Comparison of ENCODE assay signal across 17 cellular contexts in the genomic region with DNA sequence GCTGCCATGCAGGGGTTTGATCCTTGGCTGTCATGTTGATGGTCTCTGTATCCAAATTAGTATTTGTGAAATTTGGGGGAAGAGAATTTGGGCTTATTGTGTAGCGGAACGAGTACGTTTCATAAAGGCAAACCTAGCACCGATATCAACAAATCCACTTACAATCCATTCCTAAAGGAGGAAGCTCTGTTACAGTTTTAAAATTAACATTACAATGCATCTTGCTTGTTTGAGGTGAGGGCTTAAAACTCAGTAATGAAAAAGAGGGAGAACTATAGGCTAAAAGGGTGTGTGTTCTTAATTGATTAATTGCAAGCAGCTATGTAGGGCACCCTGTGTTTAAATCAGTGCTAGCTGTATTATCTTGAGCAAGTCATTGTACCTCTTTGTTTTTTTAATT. TPM values are rescaled to one million over a fixed set of nuclear protein-coding genes. Genes with fewer than 3 reads are reported as not detected.
DNase-seq lines count a peak whose midpoint lies in the region; ATAC-seq, FAIRE-seq and TF ChIP-seq lines count a peak whose summit lies in the region.
"Had no signal": no experiment of that assay in that cellular context is flagged by ENCODE, and none has a peak within 500 bp of the region (broad histone marks: within the 10 kb centered on the region; RNA-seq: fewer than 3 reads in every experiment).

No MANE protein-coding gene starts in this region.

- H3K9ac ChIP-seq in OCI-LY3 (ENCODE audit: low read length) (peak overlapping the region; percentile 34; the same call in 1 of the 2 replicates), endothelial cell of umbilical vein (replicated peaks; ENCODE audit: extremely low read depth, insufficient read depth, low read length) (no peak overlapping the region)

- intact Hi-C loops in activated CD4-positive, alpha-beta T cell treated with anti-CD3 and anti-CD28 coated beads for 36 hours (cut with DNase I, micrococcal nuclease) = loop anchor here (2.0 kb wide), 2 partner anchors 37 to 55 kb away; no protein-coding TSS in a partner anchor
- intact Hi-C loops in endothelial cell of umbilical vein (cut with micrococcal nuclease) = loop anchor here (1.0 kb wide), 1 partner anchor 122 kb away; no protein-coding TSS in a partner anchor
- intact Hi-C loops in stomach (cut with DNase I; ENCODE audit: low total_unique reads) = no loop called here
- intact Hi-C loops in posterior vena cava (cut with DNase I) = no loop called here

- H3K27me3 Mint-ChIP-seq in activated CD4-positive, alpha-beta T cell treated with anti-CD3 and anti-CD28 coated beads for 36 hours = no peaks in the 10 kb centered on the region
- H3K27me3 Mint-ChIP-seq: activated CD4-positive, alpha-beta T cell treated with anti-CD3 and anti-CD28 coated beads, Interleukin-2, amount 10 ng/mL, durations not matched to agents 7 days and 5 days had no signal

- peaks cover 27% of the 10 kb centered on the region for H4K20me1 ChIP-seq in OCI-LY3 (ENCODE audit: insufficient read depth, low read length)
- no peaks in the 10 kb centered on the region for H4K20me1 ChIP-seq in endothelial cell of umbilical vein (replicated peaks; ENCODE audit: control insufficient read depth, extremely low read depth, insufficient read depth, low read length)

- dilution Hi-C loops in endothelial cell of umbilical vein (cut with MboI; ENCODE audit: extremely low pct_ligation_motif_present, low sequenced_read_pairs) = no loop called here

- no TSS peak for BruUV-seq in endothelial cell of umbilical vein (replicated peaks; lab: Mats Ljungman, UMichigan)

- TF ChIP-seq POLR2A in endothelial cell of umbilical vein (IDR thresholded peaks at IDR 0.05; ENCODE audit: low read depth, low read length) (no peak), stomach (IDR thresholded peaks at IDR 0.05) (no peak)

- FAIRE-seq in endothelial cell of umbilical vein (lab: Jason Lieb, UNC) = no peak
- FAIRE-seq: frontal cortex had no signal

- 89 to 91% (median 90%) methylated on average over 4 of the region's 4 CpGs for WGBS in stomach, 5 donors

- DNase-seq in activated CD4-positive, alpha-beta T cell treated with anti-CD3 and anti-CD28 coated beads for 36 hours = no peak
- no peak for DNase-seq in activated CD4-positive, alpha-beta T cell treated with anti-CD3 and anti-CD28 coated beads, Interleukin-2, amount 50 U/mL, for 4 hours
- DNase-seq in endothelial cell of umbilical vein (ENCODE audit: low read depth, low spot score) = no peak
- no peak for DNase-seq in stomach
- DNase-seq in posterior vena cava (ENCODE audit: low spot score) = no peak
- DNase-seq: activated CD4-positive, alpha-beta T cell treated with anti-CD3 and anti-CD28 coated beads, Interleukin-2, amount 10 ng/mL, durations not matched to agents 7 days and 5 days; DMS153; effector memory CD4-positive, alpha-beta T cell; KBM-7; NCI-H146; NCI-H510A had no signal

- CTCF ChIA-PET in activated CD4-positive, alpha-beta T cell treated with anti-CD3 and anti-CD28 coated beads for 36 hours (lab: Charles Lee) = interaction anchor here (0.9 to 1.9 kb wide), 3 partner anchors 18 to 74 kb away, joined by 3 to 5 read pairs (median 4); no protein-coding TSS in a partner anchor
- CTCF ChIA-PET in endothelial cell of umbilical vein (lab: Charles Lee) = interaction anchor here (1.6 to 2.6 kb wide), 3 partner anchors 65 to 75 kb away, joined by 4 to 16 read pairs (median 9); no protein-coding TSS in a partner anchor

- no peak overlapping the region for H3K4me3 Mint-ChIP-seq in activated CD4-positive, alpha-beta T cell treated with anti-CD3 and anti-CD28 coated beads for 36 hours
- H3K4me3 Mint-ChIP-seq: activated T-helper 1 cell treated with anti-CD3 and anti-CD28 coated beads, Interleukin-12 subunit alpha, Interleukin-12 subunit beta, Interleukin-2, Interleukin-4 antibody, amounts not matched to agents 30 ng/mL and 10 ng/mL and 1 ng/mL, durations not matched to agents 14 hours and 24 hours and 36 hours had no signal

- peak overlapping the region; percentile 69 for H3K27ac Mint-ChIP-seq in activated CD4-positive, alpha-beta T cell treated with anti-CD3 and anti-CD28 coated beads for 36 hours
- H3K27ac Mint-ChIP-seq: activated T-helper 1 cell treated with anti-CD3 and anti-CD28 coated beads, Interleukin-12 subunit alpha, Interleukin-12 subunit beta, Interleukin-2, Interleukin-4 antibody, amounts not matched to agents 30 ng/mL and 10 ng/mL and 1 ng/mL, durations not matched to agents 14 hours and 24 hours and 36 hours; T-helper 2 cell treated with Interferon-gamma antibody and Interleukin-4, amounts not matched to agents 5 μg/mL and 100 μg/mL, for 36 hours had no signal

- peaks cover 8% of the 10 kb centered on the region for H3K36me3 Mint-ChIP-seq in activated CD4-positive, alpha-beta T cell treated with anti-CD3 and anti-CD28 coated beads for 36 hours (ENCODE audit: low read depth)

- no peak for TF ChIP-seq EP300 in stomach (IDR thresholded peaks at IDR 0.05)

- H3K4me1 Mint-ChIP-seq in activated CD4-positive, alpha-beta T cell treated with anti-CD3 and anti-CD28 coated beads for 36 hours = peaks cover 76% of the 10 kb centered on the region

- H2AFZ ChIP-seq in OCI-LY3 (ENCODE audit: low read depth, low read length) (no peak overlapping the region), endothelial cell of umbilical vein (ENCODE audit: low read depth, low read length) (no peak overlapping the region)

- H3K27ac ChIP-seq in OCI-LY3 (ENCODE audit: low read length) (peak overlapping the region; percentile 94), endothelial cell of umbilical vein (ENCODE audit: insufficient read depth, low read depth, low read length) (peak overlapping the region; percentile 89), stomach (peak overlapping the region in 4 of 5 donors; percentile 77 to 93 (median 85))

- POLR2A ChIA-PET in activated CD4-positive, alpha-beta T cell treated with anti-CD3 and anti-CD28 coated beads for 36 hours (lab: Charles Lee) = no interaction called here
- POLR2A ChIA-PET in endothelial cell of umbilical vein (lab: Charles Lee) = no interaction called here

- H3K9me3 ChIP-seq in OCI-LY3 (ENCODE audit: insufficient read depth, low read length) (no peaks in the 10 kb centered on the region), endothelial cell of umbilical vein (replicated peaks; ENCODE audit: control insufficient read depth, insufficient read depth, low read length) (no peaks in the 10 kb centered on the region), stomach (no peaks in the 10 kb centered on the region)

- H3K4me1 ChIP-seq in OCI-LY3 (ENCODE audit: low read length) = peaks cover 71% of the 10 kb centered on the region
- H3K4me1 ChIP-seq in endothelial cell of umbilical vein (ENCODE audit: control insufficient read depth, extremely low read depth, insufficient read depth, low read length) = peaks cover 79% of the 10 kb centered on the region
- H3K4me1 ChIP-seq in stomach = peaks cover 44 to 100% (median 70%) of the 10 kb centered on the region in 4 donors

- H3K9me3 Mint-ChIP-seq in activated CD4-positive, alpha-beta T cell treated with anti-CD3 and anti-CD28 coated beads for 36 hours (ENCODE audit: low read depth) = no peaks in the 10 kb centered on the region
- H3K9me3 Mint-ChIP-seq: activated CD4-positive, alpha-beta T cell treated with anti-CD3 and anti-CD28 coated beads, Interleukin-2, amount 10 ng/mL, durations not matched to agents 7 days and 5 days; activated T-helper 1 cell treated with anti-CD3 and anti-CD28 coated beads, Interleukin-12 subunit alpha, Interleukin-12 subunit beta, Interleukin-2, Interleukin-4 antibody, amounts not matched to agents 30 ng/mL and 10 ng/mL and 1 ng/mL, durations not matched to agents 14 hours and 24 hours and 36 hours; T-helper 2 cell treated with Interferon-gamma antibody and Interleukin-4, amounts not matched to agents 5 μg/mL and 100 μg/mL, for 36 hours had no signal

- ATAC-seq in activated CD4-positive, alpha-beta T cell treated with anti-CD3 and anti-CD28 coated beads for 36 hours = no peak
- no peak for ATAC-seq in HG03097 (IDR thresholded peaks at IDR 0.05; ENCODE audit: low FRiP score, unreplicated experiment)
- no peak for ATAC-seq in GM21717 (IDR thresholded peaks at IDR 0.05; ENCODE audit: unreplicated experiment)

- H3K27me3 ChIP-seq in OCI-LY3 (ENCODE audit: low read depth, low read length) = no peaks in the 10 kb centered on the region
- no peaks in the 10 kb centered on the region for H3K27me3 ChIP-seq in endothelial cell of umbilical vein (ENCODE audit: control insufficient read depth in 2 of 2, insufficient read depth in 2 of 2, low read length in 2 of 2)
- no peaks in the 10 kb centered on the region for H3K27me3 ChIP-seq in stomach

- H3K4me3 ChIP-seq in OCI-LY3 (ENCODE audit: low read length) (peak overlapping the region; percentile 58; the same call in 1 of the 2 replicates), endothelial cell of umbilical vein (replicated peaks in 1 of 3; ENCODE audit: insufficient read depth in 1 of 3, low read depth in 1 of 3, low read length in 3 of 3) (no peak overlapping the region), stomach (no peak overlapping the region)

- peaks cover 11% of the 10 kb centered on the region for H3K36me3 ChIP-seq in OCI-LY3 (replicated peaks; ENCODE audit: low read depth, low read length)
- H3K36me3 ChIP-seq in endothelial cell of umbilical vein (ENCODE audit: control insufficient read depth in 2 of 2, extremely low read depth in 1 of 2, insufficient read depth in 2 of 2, low read length in 2 of 2) = no peaks in the 10 kb centered on the region
- H3K36me3 ChIP-seq in stomach = peaks cover 0 to 2% (median under 1%) of the 10 kb centered on the region in 4 donors

- TF ChIP-seq CTCF in OCI-LY3 (IDR thresholded peaks at IDR 0.05; ENCODE audit: low read depth, low read length) (no peak), endothelial cell of umbilical vein (IDR thresholded peaks at IDR 0.05; ENCODE audit: extremely low read depth in 1 of 2, insufficient read depth in 1 of 2, low read depth in 1 of 2, low read length in 2 of 2) (no peak), stomach (IDR thresholded peaks at IDR 0.05) (no peak)

- H3K4me2 ChIP-seq in OCI-LY3 (ENCODE audit: low read length) (peak overlapping the region; percentile 57), endothelial cell of umbilical vein (ENCODE audit: insufficient read depth, low read length) (no peak overlapping the region)

- no peaks in the 10 kb centered on the region for H3K9me1 ChIP-seq in endothelial cell of umbilical vein (replicated peaks; ENCODE audit: control insufficient read depth, extremely low read depth, insufficient read depth, low read length)

- peaks cover 97% of the 10 kb centered on the region for H3K79me2 ChIP-seq in OCI-LY3 (ENCODE audit: low read length)
- peaks cover 80% of the 10 kb centered on the region for H3K79me2 ChIP-seq in endothelial cell of umbilical vein (ENCODE audit: control insufficient read depth, insufficient read depth, low read length)

RNA-seq across cellular contexts. Expression of a gene that starts 13.7 kb away (rescaled TPM):
- 10 to 100 TPM; 38.0 to 39.0 TPM for total RNA-seq in activated CD4-positive, alpha-beta T cell treated with anti-CD3 and anti-CD28 coated beads for 36 hours
- total RNA-seq in endothelial cell of umbilical vein (60.0 and 60.8 TPM in 2 replicates), stomach (100 to 1,000 TPM in 1 of 5 donors, 10 to 100 TPM in 4; 34.4 to 109 (median 61.0) TPM), posterior vena cava (100 to 1,000 TPM; 246 to 312 TPM)
- polyA plus RNA-seq in endothelial cell of umbilical vein (16.8 and 20.2 TPM in 2 replicates), stomach (10 to 100 TPM; 29.3 to 68.2 (median 48.6) TPM)
- 24.4 and 24.6 TPM in 2 replicates for polyA plus RNA-seq in endothelial cell of umbilical vein (2011; cell fraction: cytosol; rRNA removed)
- 18.0 and 20.9 TPM in 2 replicates for polyA plus RNA-seq in endothelial cell of umbilical vein (2011; cell fraction: nucleus; rRNA removed)
- polyA plus RNA-seq in endothelial cell of umbilical vein (2012) = 42.8 and 47.2 TPM in 2 replicates
- 44.7 and 53.7 TPM in 2 replicates for polyA minus RNA-seq in endothelial cell of umbilical vein
- 20.9 TPM for polyA minus RNA-seq in endothelial cell of umbilical vein (2011; cell fraction: cytosol; rRNA and poly(A)+ RNA removed)
- polyA minus RNA-seq in endothelial cell of umbilical vein (2011; cell fraction: nucleus; rRNA and poly(A)+ RNA removed) = 11.6 and 16.9 TPM in 2 replicates

Comparison
In these comparisons a context has a peak if more than half of its experiments do, and no peak if none do; other contexts are left out.
1. intact Hi-C loops: an anchor here in activated CD4-positive, alpha-beta T cell treated with anti-CD3 and anti-CD28 coated beads for 36 hours (2.0 kb wide) and endothelial cell of umbilical vein (1.0 kb wide); none called in stomach and posterior vena cava.